ENCODE assay signal across 1 cellular context in genomic region chr10:73874267-73875138, GRCh38.
TF ChIP-seq lines count a peak whose summit lies in the region.

CAMK2G (minus strand) TSS chr10:73874555; CDS start chr10:73874461, 94 bp downstream.

TF ChIP-seq in K562, 482 proteins besides CTCF, POLR2A, EP300 and RAD21 (continued from another document and continues in another):
- no peak for TF ChIP-seq AFF1 (IDR thresholded peaks at IDR 0.05; ENCODE audit: low read depth in 1 of 2, partially characterized antibody in 2 of 2)
- peak; percentile 90; the same call in 1 of the 2 replicates for TF ChIP-seq PHF8 (IDR thresholded peaks at IDR 0.05; ENCODE audit: borderline replicate concordance, low read length)
- no peak for TF ChIP-seq CCAR2 (IDR thresholded peaks at IDR 0.05; ENCODE audit: low read depth, low read length)
- TF ChIP-seq, protein P1, sequence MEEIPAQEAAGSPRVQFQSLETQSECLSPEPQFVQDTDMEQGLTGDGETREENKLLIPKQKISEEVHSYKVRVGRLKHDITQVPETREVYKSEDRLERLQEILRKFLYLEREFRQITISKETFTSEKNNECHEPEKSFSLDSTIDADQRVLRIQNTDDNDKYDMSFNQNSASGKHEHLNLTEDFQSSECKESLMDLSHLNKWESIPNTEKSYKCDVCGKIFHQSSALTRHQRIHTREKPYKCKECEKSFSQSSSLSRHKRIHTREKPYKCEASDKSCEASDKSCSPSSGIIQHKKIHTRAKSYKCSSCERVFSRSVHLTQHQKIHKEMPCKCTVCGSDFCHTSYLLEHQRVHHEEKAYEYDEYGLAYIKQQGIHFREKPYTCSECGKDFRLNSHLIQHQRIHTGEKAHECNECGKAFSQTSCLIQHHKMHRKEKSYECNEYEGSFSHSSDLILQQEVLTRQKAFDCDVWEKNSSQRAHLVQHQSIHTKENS (CRISPR knock-in tag; IDR thresholded peaks at IDR 0.05), result no peak
- no peak for TF ChIP-seq ASH1L (IDR thresholded peaks at IDR 0.05; ENCODE audit: borderline replicate concordance, low read depth, partially characterized antibody)
- peak; percentile 33; the same call in 1 of the 2 replicates for TF ChIP-seq ZFX (CRISPR knock-in tag; IDR thresholded peaks at IDR 0.05)
- TF ChIP-seq, protein P2, sequence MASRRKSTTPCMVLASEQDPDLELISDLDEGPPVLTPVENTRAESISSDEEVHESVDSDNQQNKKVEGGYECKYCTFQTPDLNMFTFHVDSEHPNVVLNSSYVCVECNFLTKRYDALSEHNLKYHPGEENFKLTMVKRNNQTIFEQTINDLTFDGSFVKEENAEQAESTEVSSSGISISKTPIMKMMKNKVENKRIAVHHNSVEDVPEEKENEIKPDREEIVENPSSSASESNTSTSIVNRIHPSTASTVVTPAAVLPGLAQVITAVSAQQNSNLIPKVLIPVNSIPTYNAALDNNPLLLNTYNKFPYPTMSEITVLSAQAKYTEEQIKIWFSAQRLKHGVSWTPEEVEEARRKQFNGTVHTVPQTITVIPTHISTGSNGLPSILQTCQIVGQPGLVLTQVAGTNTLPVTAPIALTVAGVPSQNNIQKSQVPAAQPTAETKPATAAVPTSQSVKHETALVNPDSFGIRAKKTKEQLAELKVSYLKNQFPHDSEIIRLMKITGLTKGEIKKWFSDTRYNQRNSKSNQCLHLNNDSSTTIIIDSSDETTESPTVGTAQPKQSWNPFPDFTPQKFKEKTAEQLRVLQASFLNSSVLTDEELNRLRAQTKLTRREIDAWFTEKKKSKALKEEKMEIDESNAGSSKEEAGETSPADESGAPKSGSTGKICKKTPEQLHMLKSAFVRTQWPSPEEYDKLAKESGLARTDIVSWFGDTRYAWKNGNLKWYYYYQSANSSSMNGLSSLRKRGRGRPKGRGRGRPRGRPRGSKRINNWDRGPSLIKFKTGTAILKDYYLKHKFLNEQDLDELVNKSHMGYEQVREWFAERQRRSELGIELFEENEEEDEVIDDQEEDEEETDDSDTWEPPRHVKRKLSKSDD (conservative IDR thresholded peaks at IDR 0.05; ENCODE audit: low read length), result no peak
- TF ChIP-seq HCFC1 (IDR thresholded peaks at IDR 0.05; ENCODE audit: low read depth, low read length), result no peak
- TF ChIP-seq, protein P3, sequence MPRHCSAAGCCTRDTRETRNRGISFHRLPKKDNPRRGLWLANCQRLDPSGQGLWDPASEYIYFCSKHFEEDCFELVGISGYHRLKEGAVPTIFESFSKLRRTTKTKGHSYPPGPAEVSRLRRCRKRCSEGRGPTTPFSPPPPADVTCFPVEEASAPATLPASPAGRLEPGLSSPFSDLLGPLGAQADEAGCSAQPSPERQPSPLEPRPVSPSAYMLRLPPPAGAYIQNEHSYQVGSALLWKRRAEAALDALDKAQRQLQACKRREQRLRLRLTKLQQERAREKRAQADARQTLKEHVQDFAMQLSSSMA (CRISPR knock-in tag; IDR thresholded peaks at IDR 0.05), result no peak
- TF ChIP-seq BRCA1 (IDR thresholded peaks at IDR 0.05), result no peak
- TF ChIP-seq BRCA1 (CRISPR knock-in tag; IDR thresholded peaks at IDR 0.05), result 0 out of 2 replicates have a peak, but pooled peaks have one; percentile 36
- peak; percentile 79 for TF ChIP-seq POLR2B (IDR thresholded peaks at IDR 0.05; ENCODE audit: low read depth, partially characterized antibody)
- no peak for TF ChIP-seq FUS (optimal IDR thresholded peaks at IDR 0.05; ENCODE audit: low read depth, low read length)
- no peak for TF ChIP-seq NFRKB (IDR thresholded peaks at IDR 0.05; ENCODE audit: low read depth)
- no peak for TF ChIP-seq C11orf30 (IDR thresholded peaks at IDR 0.05; ENCODE audit: low read depth)
- no peak for TF ChIP-seq KDM4B (IDR thresholded peaks at IDR 0.05; ENCODE audit: borderline replicate concordance in 2 of 2, low read depth in 1 of 2)
- TF ChIP-seq KDM5B (IDR thresholded peaks at IDR 0.05; ENCODE audit: insufficient replicate concordance, low read depth, low read length), result peak; percentile 86
- peak; percentile 93 for TF ChIP-seq POLR2G (IDR thresholded peaks at IDR 0.05; ENCODE audit: low read depth, low read length)
- 0 out of 2 replicates have a peak, but pooled peaks have one; percentile 42 for TF ChIP-seq CBX1 (IDR thresholded peaks at IDR 0.05; ENCODE audit: low read depth)
- TF ChIP-seq MAZ (CRISPR knock-in tag; conservative IDR thresholded peaks at IDR 0.05 in 1 of 2, IDR thresholded peaks at IDR 0.05 in 1 of 2), result peak; percentile 60 to 77; a peak in 3 of 4 replicates
- peak; percentile 78; the same call in 1 of the 2 replicates for TF ChIP-seq KAT7 (CRISPR knock-in tag; IDR thresholded peaks at IDR 0.05; ENCODE audit: borderline replicate concordance)
- TF ChIP-seq, protein P4, sequence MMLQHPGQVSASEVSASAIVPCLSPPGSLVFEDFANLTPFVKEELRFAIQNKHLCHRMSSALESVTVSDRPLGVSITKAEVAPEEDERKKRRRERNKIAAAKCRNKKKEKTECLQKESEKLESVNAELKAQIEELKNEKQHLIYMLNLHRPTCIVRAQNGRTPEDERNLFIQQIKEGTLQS (IDR thresholded peaks at IDR 0.05), result peak; percentile 40; the same call in 1 of the 2 replicates
- TF ChIP-seq, protein P4 (CRISPR knock-in tag; conservative IDR thresholded peaks at IDR 0.05), result no peak
- TF ChIP-seq, protein P5, sequence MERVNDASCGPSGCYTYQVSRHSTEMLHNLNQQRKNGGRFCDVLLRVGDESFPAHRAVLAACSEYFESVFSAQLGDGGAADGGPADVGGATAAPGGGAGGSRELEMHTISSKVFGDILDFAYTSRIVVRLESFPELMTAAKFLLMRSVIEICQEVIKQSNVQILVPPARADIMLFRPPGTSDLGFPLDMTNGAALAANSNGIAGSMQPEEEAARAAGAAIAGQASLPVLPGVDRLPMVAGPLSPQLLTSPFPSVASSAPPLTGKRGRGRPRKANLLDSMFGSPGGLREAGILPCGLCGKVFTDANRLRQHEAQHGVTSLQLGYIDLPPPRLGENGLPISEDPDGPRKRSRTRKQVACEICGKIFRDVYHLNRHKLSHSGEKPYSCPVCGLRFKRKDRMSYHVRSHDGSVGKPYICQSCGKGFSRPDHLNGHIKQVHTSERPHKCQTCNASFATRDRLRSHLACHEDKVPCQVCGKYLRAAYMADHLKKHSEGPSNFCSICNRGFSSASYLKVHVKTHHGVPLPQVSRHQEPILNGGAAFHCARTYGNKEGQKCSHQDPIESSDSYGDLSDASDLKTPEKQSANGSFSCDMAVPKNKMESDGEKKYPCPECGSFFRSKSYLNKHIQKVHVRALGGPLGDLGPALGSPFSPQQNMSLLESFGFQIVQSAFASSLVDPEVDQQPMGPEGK (CRISPR knock-in tag; IDR thresholded peaks at IDR 0.05; ENCODE audit: borderline replicate concordance), result no peak
- TF ChIP-seq ZBTB1 (CRISPR knock-in tag; IDR thresholded peaks at IDR 0.05; ENCODE audit: borderline replicate concordance, low read depth), result no peak
- TF ChIP-seq RERE (CRISPR knock-in tag; IDR thresholded peaks at IDR 0.05; ENCODE audit: borderline replicate concordance), result no peak
- TF ChIP-seq MNT (conservative IDR thresholded peaks at IDR 0.05), result peak in 1 of 2 experiments; percentile 66; a peak in 3 of 4 replicates
- no peak for TF ChIP-seq DDX20 (tag; IDR thresholded peaks at IDR 0.05; ENCODE audit: low read depth)
- TF ChIP-seq GABPA (tag; conservative IDR thresholded peaks at IDR 0.05; ENCODE audit: low read depth), result 0 out of 2 replicates have a peak, but pooled peaks have one; percentile 24
- TF ChIP-seq, protein P6, sequence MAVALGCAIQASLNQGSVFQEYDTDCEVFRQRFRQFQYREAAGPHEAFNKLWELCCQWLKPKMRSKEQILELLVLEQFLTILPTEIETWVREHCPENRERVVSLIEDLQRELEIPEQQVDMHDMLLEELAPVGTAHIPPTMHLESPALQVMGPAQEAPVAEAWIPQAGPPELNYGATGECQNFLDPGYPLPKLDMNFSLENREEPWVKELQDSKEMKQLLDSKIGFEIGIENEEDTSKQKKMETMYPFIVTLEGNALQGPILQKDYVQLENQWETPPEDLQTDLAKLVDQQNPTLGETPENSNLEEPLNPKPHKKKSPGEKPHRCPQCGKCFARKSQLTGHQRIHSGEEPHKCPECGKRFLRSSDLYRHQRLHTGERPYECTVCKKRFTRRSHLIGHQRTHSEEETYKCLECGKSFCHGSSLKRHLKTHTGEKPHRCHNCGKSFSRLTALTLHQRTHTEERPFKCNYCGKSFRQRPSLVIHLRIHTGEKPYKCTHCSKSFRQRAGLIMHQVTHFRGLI (CRISPR knock-in tag; IDR thresholded peaks at IDR 0.05), result no peak
- no peak for TF ChIP-seq NKRF (IDR thresholded peaks at IDR 0.05; ENCODE audit: borderline replicate concordance)
